8 cellular contexts compared by ENCODE assay signal in the genomic region with DNA sequence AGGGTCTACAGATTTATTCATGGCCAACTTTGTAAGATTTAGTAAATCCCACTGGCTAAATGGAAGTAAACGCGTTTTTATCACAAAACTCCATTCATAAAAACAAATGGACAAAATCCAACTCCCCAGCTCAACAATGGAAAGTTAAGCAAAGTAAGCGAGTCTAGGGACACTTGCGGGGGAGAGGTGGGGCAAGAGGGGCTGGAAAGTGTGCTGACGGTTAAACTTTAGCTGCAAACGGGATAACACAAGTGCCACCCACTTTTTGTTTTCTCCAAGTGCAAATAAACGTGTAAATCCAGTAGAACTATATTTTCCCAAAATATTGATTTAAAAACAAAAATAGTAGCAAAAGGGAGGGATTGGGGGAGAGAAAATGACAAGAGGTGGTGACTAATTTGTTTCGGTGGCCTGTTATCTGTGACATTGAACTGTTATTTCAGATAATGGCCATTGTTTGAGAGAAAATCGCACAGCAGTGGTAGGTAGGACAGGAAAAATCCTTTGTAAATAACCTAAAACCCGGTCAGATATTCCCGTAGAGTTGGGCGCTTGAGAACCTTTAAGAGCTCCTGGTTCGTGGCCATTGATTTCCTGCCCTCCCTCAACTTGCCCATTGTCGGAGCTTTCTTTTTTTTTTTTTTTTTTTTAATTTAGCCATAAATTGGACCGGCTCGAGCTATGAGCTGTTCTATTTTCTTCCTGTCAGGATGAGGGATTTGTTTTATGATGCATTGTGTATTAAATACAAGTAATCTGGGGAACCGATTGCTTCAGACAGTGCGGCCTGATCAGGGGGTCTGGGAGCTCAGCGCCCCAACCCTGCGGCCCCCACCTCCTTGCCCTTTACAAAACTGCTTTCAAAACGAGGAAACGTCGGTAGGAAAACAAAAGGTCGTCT.
DNase-seq lines count a peak whose midpoint lies in the region; ATAC-seq, FAIRE-seq and TF ChIP-seq lines count a peak whose summit lies in the region.

No MANE protein-coding gene starts in this region.

- no peaks in the 10 kb centered on the region for H3K9me2 ChIP-seq in DOHH2 (replicated peaks; ENCODE audit: control insufficient read depth, low read length)

- no peaks in the 10 kb centered on the region for H3K36me3 ChIP-seq in DOHH2 (ENCODE audit: control insufficient read depth, low read length)
- no peaks in the 10 kb centered on the region for H3K36me3 ChIP-seq in bronchial epithelial cell (ENCODE audit: control insufficient read depth, insufficient read depth, low read length)
- H3K36me3 ChIP-seq in mucosa of stomach (ENCODE audit: control insufficient read depth, insufficient read depth, low read length), result no peaks in the 10 kb centered on the region

- peak overlapping the region; percentile 50 for H3K4me2 ChIP-seq in DOHH2 (ENCODE audit: low read length)

- H3K4me1 ChIP-seq in DOHH2 (ENCODE audit: control insufficient read depth, low read length), result no peaks in the 10 kb centered on the region
- peaks cover 24% of the 10 kb centered on the region for H3K4me1 ChIP-seq in mucosa of stomach (ENCODE audit: control insufficient read depth, insufficient read depth, low read length)

- H3K36me3 Mint-ChIP-seq in activated T-helper 1 cell treated with anti-CD3 and anti-CD28 coated beads, Interleukin-12 subunit alpha, Interleukin-12 subunit beta, Interleukin-2, Interleukin-4 antibody, amounts not matched to agents 30 ng/mL and 10 ng/mL and 1 ng/mL, durations not matched to agents 14 hours and 24 hours and 36 hours (ENCODE audit: low read depth), result peaks cover 4% of the 10 kb centered on the region
- no peaks in the 10 kb centered on the region for H3K36me3 Mint-ChIP-seq in activated CD4-positive, alpha-beta memory T cell treated with anti-CD3 and anti-CD28 coated beads, Interleukin-2, amount 10 ng/mL, durations not matched to agents 7 days and 5 days (ENCODE audit: low read depth)

- no peak overlapping the region for H3K27ac ChIP-seq in DOHH2 (ENCODE audit: low read depth, low read length)

- peaks cover 68% of the 10 kb centered on the region for H3K27me3 Mint-ChIP-seq in activated T-helper 1 cell treated with anti-CD3 and anti-CD28 coated beads, Interleukin-12 subunit alpha, Interleukin-12 subunit beta, Interleukin-2, Interleukin-4 antibody, amounts not matched to agents 30 ng/mL and 10 ng/mL and 1 ng/mL, durations not matched to agents 14 hours and 24 hours and 36 hours (ENCODE audit: insufficient read depth)
- peaks cover 68% of the 10 kb centered on the region for H3K27me3 Mint-ChIP-seq in activated CD4-positive, alpha-beta memory T cell treated with anti-CD3 and anti-CD28 coated beads, Interleukin-2, amount 10 ng/mL, durations not matched to agents 7 days and 5 days

- no peaks in the 10 kb centered on the region for H3K79me2 ChIP-seq in DOHH2 (ENCODE audit: control insufficient read depth, low read length)

- H3F3A ChIP-seq in DOHH2 (ENCODE audit: control insufficient read depth, insufficient read depth), result no peaks in the 10 kb centered on the region

- H3K4me3 Mint-ChIP-seq in activated T-helper 1 cell treated with anti-CD3 and anti-CD28 coated beads, Interleukin-12 subunit alpha, Interleukin-12 subunit beta, Interleukin-2, Interleukin-4 antibody, amounts not matched to agents 30 ng/mL and 10 ng/mL and 1 ng/mL, durations not matched to agents 14 hours and 24 hours and 36 hours, result no peak overlapping the region
- no peak overlapping the region for H3K4me3 Mint-ChIP-seq in activated CD4-positive, alpha-beta memory T cell treated with anti-CD3 and anti-CD28 coated beads, Interleukin-2, amount 10 ng/mL, durations not matched to agents 7 days and 5 days

- ATAC-seq in HG02759 (IDR thresholded peaks at IDR 0.05; ENCODE audit: unreplicated experiment) (peak; percentile 10), GM21423 (IDR thresholded peaks at IDR 0.05; ENCODE audit: unreplicated experiment) (no peak)

- POLR2A ChIA-PET in activated CD4-positive, alpha-beta memory T cell treated with anti-CD3 and anti-CD28 coated beads, Interleukin-2, amount 10 ng/mL, durations not matched to agents 7 days and 5 days (lab: Charles Lee), result no interaction called here

- H3K27ac Mint-ChIP-seq in activated T-helper 1 cell treated with anti-CD3 and anti-CD28 coated beads, Interleukin-12 subunit alpha, Interleukin-12 subunit beta, Interleukin-2, Interleukin-4 antibody, amounts not matched to agents 30 ng/mL and 10 ng/mL and 1 ng/mL, durations not matched to agents 14 hours and 24 hours and 36 hours, result no peak overlapping the region
- no peak overlapping the region for H3K27ac Mint-ChIP-seq in activated CD4-positive, alpha-beta memory T cell treated with anti-CD3 and anti-CD28 coated beads, Interleukin-2, amount 10 ng/mL, durations not matched to agents 7 days and 5 days

- intact Hi-C loops in activated T-helper 1 cell treated with anti-CD3 and anti-CD28 coated beads, Interleukin-12 subunit alpha, Interleukin-12 subunit beta, Interleukin-2, Interleukin-4 antibody, amounts not matched to agents 30 ng/mL and 10 ng/mL and 1 ng/mL, durations not matched to agents 14 hours and 24 hours and 36 hours (cut with micrococcal nuclease), result loop anchor here (1.0 to 5.0 kb wide), 5 partner anchors 94 to 1434 kb away; no protein-coding TSS in a partner anchor

- TF ChIP-seq CTCF in DOHH2 (IDR thresholded peaks at IDR 0.05; ENCODE audit: low read depth, low read length, poor library complexity, severe bottlenecking) (no peak), bronchial epithelial cell (IDR thresholded peaks at IDR 0.05; ENCODE audit: insufficient read depth, low read length, severe bottlenecking) (no peak)

- H4K20me1 ChIP-seq in DOHH2 (ENCODE audit: control insufficient read depth, insufficient read depth, low read depth, low read length), result no peaks in the 10 kb centered on the region

- H3K27me3 ChIP-seq in DOHH2 (ENCODE audit: control insufficient read depth, low read length) (peaks cover 56% of the 10 kb centered on the region), bronchial epithelial cell (ENCODE audit: control insufficient read depth, insufficient read depth, low read length) (no peaks in the 10 kb centered on the region), mucosa of stomach (ENCODE audit: control insufficient read depth, insufficient read depth, low read length) (peaks cover 16% of the 10 kb centered on the region)

- no peaks in the 10 kb centered on the region for H3K9me3 ChIP-seq in DOHH2 (ENCODE audit: control insufficient read depth, insufficient read depth, low read length)
- H3K9me3 ChIP-seq in mucosa of stomach (ENCODE audit: control insufficient read depth, low read length), result no peaks in the 10 kb centered on the region

- no peak for FAIRE-seq in bronchial epithelial cell (lab: Jason Lieb, UNC)

- CTCF ChIA-PET in activated CD4-positive, alpha-beta memory T cell treated with anti-CD3 and anti-CD28 coated beads, Interleukin-2, amount 10 ng/mL, durations not matched to agents 7 days and 5 days (lab: Charles Lee), result interaction anchor here (0.6 to 2.6 kb wide), 15 partner anchors 9 to 888 kb away, joined by 3 to 33 read pairs (median 4); no protein-coding TSS in a partner anchor

- peak overlapping the region; percentile 22 for H3K9ac ChIP-seq in mucosa of stomach (ENCODE audit: low read length)

- H3K4me3 ChIP-seq in DOHH2 (ENCODE audit: low read length) (peak overlapping the region; percentile 45; the same call in 1 of the 2 replicates), bronchial epithelial cell (ENCODE audit: low read depth, low read length) (peak overlapping the region; percentile 48), mucosa of stomach (ENCODE audit: low read length) (no peak overlapping the region)

- peak; percentile 39 for DNase-seq in bronchial epithelial cell (ENCODE audit: low read depth)
- DNase-seq in activated T-helper 1 cell treated with anti-CD3 and anti-CD28 coated beads, Interleukin-12 subunit alpha, Interleukin-12 subunit beta, Interleukin-2, Interleukin-4 antibody, amounts not matched to agents 30 ng/mL and 10 ng/mL and 1 ng/mL, durations not matched to agents 14 hours and 24 hours and 36 hours (ENCODE audit: low spot score), result no peak
- DNase-seq in activated CD4-positive, alpha-beta memory T cell treated with anti-CD3 and anti-CD28 coated beads, Interleukin-2, amount 10 ng/mL, durations not matched to agents 7 days and 5 days, result no peak
- DNase-seq in 8988T, result no peak

- peaks cover 27% of the 10 kb centered on the region for H3K4me1 Mint-ChIP-seq in activated T-helper 1 cell treated with anti-CD3 and anti-CD28 coated beads, Interleukin-12 subunit alpha, Interleukin-12 subunit beta, Interleukin-2, Interleukin-4 antibody, amounts not matched to agents 30 ng/mL and 10 ng/mL and 1 ng/mL, durations not matched to agents 14 hours and 24 hours and 36 hours (ENCODE audit: low read depth)
- H3K4me1 Mint-ChIP-seq in activated CD4-positive, alpha-beta memory T cell treated with anti-CD3 and anti-CD28 coated beads, Interleukin-2, amount 10 ng/mL, durations not matched to agents 7 days and 5 days, result peaks cover 20% of the 10 kb centered on the region

- H3K9me3 Mint-ChIP-seq in activated T-helper 1 cell treated with anti-CD3 and anti-CD28 coated beads, Interleukin-12 subunit alpha, Interleukin-12 subunit beta, Interleukin-2, Interleukin-4 antibody, amounts not matched to agents 30 ng/mL and 10 ng/mL and 1 ng/mL, durations not matched to agents 14 hours and 24 hours and 36 hours, result no peaks in the 10 kb centered on the region
- no peaks in the 10 kb centered on the region for H3K9me3 Mint-ChIP-seq in activated CD4-positive, alpha-beta memory T cell treated with anti-CD3 and anti-CD28 coated beads, Interleukin-2, amount 10 ng/mL, durations not matched to agents 7 days and 5 days
